In the genomic region with DNA sequence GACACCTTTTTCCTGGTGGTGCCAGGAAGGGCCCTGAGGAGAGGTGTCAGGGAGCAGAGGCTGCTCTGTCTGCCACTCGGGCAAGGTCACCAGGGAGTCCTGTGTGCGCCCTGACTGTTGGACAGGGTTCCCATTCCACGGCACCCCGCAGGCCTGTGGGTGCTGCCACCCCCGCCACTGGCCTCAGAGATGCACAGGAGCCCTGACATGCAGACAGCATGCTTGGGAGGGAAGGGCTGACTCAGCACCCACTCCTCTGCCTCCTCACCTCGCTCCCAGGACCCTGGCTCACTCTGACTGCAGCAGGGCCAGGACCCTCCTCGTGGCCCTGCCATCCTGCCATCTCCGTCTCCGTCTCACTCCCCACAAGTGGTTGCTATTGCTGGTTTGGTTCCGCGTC, we compare ENCODE assay signal across 1 cellular context.
TF ChIP-seq lines count a peak whose summit lies in the region.

No MANE protein-coding gene starts in this region.

TF ChIP-seq in GM23338, 12 proteins besides CTCF, POLR2A, EP300 and RAD21 (continued from another document):
- TF ChIP-seq, protein P1, sequence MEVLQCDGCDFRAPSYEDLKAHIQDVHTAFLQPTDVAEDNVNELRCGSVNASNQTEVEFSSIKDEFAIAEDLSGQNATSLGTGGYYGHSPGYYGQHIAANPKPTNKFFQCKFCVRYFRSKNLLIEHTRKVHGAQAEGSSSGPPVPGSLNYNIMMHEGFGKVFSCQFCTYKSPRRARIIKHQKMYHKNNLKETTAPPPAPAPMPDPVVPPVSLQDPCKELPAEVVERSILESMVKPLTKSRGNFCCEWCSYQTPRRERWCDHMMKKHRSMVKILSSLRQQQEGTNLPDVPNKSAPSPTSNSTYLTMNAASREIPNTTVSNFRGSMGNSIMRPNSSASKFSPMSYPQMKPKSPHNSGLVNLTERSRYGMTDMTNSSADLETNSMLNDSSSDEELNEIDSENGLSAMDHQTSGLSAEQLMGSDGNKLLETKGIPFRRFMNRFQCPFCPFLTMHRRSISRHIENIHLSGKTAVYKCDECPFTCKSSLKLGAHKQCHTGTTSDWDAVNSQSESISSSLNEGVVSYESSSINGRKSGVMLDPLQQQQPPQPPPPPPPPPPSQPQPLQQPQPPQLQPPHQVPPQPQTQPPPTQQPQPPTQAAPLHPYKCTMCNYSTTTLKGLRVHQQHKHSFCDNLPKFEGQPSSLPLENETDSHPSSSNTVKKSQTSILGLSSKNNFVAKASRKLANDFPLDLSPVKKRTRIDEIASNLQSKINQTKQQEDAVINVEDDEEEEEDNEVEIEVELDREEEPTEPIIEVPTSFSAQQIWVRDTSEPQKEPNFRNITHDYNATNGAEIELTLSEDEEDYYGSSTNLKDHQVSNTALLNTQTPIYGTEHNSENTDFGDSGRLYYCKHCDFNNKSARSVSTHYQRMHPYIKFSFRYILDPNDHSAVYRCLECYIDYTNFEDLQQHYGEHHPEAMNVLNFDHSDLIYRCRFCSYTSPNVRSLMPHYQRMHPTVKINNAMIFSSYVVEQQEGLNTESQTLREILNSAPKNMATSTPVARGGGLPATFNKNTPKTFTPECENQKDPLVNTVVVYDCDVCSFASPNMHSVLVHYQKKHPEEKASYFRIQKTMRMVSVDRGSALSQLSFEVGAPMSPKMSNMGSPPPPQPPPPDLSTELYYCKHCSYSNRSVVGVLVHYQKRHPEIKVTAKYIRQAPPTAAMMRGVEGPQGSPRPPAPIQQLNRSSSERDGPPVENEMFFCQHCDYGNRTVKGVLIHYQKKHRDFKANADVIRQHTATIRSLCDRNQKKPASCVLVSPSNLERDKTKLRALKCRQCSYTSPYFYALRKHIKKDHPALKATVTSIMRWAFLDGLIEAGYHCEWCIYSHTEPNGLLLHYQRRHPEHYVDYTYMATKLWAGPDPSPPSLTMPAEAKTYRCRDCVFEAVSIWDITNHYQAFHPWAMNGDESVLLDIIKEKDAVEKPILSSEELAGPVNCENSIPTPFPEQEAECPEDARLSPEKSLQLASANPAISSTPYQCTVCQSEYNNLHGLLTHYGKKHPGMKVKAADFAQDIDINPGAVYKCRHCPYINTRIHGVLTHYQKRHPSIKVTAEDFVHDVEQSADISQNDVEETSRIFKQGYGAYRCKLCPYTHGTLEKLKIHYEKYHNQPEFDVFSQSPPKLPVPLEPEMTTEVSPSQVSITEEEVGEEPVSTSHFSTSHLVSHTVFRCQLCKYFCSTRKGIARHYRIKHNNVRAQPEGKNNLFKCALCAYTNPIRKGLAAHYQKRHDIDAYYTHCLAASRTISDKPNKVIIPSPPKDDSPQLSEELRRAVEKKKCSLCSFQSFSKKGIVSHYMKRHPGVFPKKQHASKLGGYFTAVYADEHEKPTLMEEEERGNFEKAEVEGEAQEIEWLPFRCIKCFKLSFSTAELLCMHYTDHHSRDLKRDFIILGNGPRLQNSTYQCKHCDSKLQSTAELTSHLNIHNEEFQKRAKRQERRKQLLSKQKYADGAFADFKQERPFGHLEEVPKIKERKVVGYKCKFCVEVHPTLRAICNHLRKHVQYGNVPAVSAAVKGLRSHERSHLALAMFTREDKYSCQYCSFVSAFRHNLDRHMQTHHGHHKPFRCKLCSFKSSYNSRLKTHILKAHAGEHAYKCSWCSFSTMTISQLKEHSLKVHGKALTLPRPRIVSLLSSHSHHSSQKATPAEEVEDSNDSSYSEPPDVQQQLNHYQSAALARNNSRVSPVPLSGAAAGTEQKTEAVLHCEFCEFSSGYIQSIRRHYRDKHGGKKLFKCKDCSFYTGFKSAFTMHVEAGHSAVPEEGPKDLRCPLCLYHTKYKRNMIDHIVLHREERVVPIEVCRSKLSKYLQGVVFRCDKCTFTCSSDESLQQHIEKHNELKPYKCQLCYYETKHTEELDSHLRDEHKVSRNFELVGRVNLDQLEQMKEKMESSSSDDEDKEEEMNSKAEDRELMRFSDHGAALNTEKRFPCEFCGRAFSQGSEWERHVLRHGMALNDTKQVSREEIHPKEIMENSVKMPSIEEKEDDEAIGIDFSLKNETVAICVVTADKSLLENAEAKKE (CRISPR knock-in tag; IDR thresholded peaks at IDR 0.05): no peak
- no peak for TF ChIP-seq POLR2AphosphoS5 (IDR thresholded peaks at IDR 0.05; ENCODE audit: low read depth)
- TF ChIP-seq, protein P2, sequence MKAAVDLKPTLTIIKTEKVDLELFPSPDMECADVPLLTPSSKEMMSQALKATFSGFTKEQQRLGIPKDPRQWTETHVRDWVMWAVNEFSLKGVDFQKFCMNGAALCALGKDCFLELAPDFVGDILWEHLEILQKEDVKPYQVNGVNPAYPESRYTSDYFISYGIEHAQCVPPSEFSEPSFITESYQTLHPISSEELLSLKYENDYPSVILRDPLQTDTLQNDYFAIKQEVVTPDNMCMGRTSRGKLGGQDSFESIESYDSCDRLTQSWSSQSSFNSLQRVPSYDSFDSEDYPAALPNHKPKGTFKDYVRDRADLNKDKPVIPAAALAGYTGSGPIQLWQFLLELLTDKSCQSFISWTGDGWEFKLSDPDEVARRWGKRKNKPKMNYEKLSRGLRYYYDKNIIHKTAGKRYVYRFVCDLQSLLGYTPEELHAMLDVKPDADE (IDR thresholded peaks at IDR 0.05): no peak
- no peak for TF ChIP-seq EZH2 (IDR thresholded peaks at IDR 0.05; ENCODE audit: low read depth, unreplicated experiment)
TF ChIP-seq in GM23338: peak in this region for 0.
